8 cellular contexts compared by ENCODE assay signal in the genomic region with DNA sequence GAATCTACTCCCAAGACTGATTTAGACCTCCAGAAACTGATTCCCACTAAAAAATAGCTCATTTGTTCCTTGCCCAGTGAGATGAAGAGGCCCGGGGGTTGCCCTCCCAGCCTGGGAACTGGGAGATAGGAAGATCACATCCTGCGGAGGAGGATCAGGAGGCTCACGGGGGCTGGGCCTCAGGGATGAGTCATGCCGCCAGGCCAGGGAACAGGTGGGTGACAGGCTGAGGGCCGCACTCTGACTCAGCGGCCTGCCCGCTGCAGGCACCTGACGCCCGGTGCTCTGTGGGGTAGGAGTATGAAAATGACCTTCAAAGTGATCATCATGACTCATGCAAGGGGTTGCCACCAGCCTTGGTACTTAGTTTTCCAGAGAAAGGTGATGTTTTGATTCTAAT.
DNase-seq lines count a peak whose midpoint lies in the region; ATAC-seq and TF ChIP-seq lines count a peak whose summit lies in the region.

No MANE protein-coding gene starts in this region.

- POLR2A ChIA-PET in CD8-positive, alpha-beta T cell (lab: Charles Lee) = interaction anchor here (0.8 kb wide), 1 partner anchor 134 kb away, joined by 3 read pairs; no protein-coding TSS in a partner anchor

- H3K4me3 Mint-ChIP-seq in CD8-positive, alpha-beta T cell = no peak overlapping the region
- H3K4me3 Mint-ChIP-seq in activated naive CD4-positive, alpha-beta T cell treated with anti-CD3 and anti-CD28 coated beads for 36 hours = no peak overlapping the region

- no peaks in the 10 kb centered on the region for H3K4me1 ChIP-seq in CD8-positive, alpha-beta T cell (ENCODE audit: insufficient read depth, low read length)
- H3K4me1 ChIP-seq in HUES48 (ENCODE audit: control insufficient read depth, insufficient read depth, low read length) (peaks cover 3% of the 10 kb centered on the region; the same call in 1 of the 2 replicates), lower lobe of right lung (no peaks in the 10 kb centered on the region), heart right ventricle (peaks cover 0 to 10% (median 0%) of the 10 kb centered on the region in 9 donors)

- H3K9me3 Mint-ChIP-seq in CD8-positive, alpha-beta T cell = no peaks in the 10 kb centered on the region
- H3K9me3 Mint-ChIP-seq in activated naive CD4-positive, alpha-beta T cell treated with anti-CD3 and anti-CD28 coated beads for 36 hours = no peaks in the 10 kb centered on the region

- CTCF ChIA-PET in CD8-positive, alpha-beta T cell (lab: Charles Lee) = interaction anchor here (0.9 to 1.2 kb wide), 4 partner anchors 8 to 187 kb away, joined by 3 to 8 read pairs (median 4); no protein-coding TSS in a partner anchor
- CTCF ChIA-PET in activated naive CD4-positive, alpha-beta T cell treated with anti-CD3 and anti-CD28 coated beads for 36 hours (lab: Charles Lee) = interaction anchor here (1.3 to 2.5 kb wide), 2 partner anchors 8 to 220 kb away, joined by 4 to 11 read pairs; no protein-coding TSS in a partner anchor

- intact Hi-C loops in CD8-positive, alpha-beta T cell (cut with DNase I, micrococcal nuclease) = no loop called here
- intact Hi-C loops in activated naive CD4-positive, alpha-beta T cell treated with anti-CD3 and anti-CD28 coated beads for 36 hours (cut with micrococcal nuclease) = loop anchor here (1.0 to 10.0 kb wide), 6 partner anchors 41 to 926 kb away; partner anchors contain the start of gene FIGNL1
- intact Hi-C loops in lower lobe of right lung (cut with DNase I) (no loop called here), heart right ventricle (cut with DNase I) (no loop called here)

- H3K27me3 Mint-ChIP-seq in CD8-positive, alpha-beta T cell (ENCODE audit: low read depth) = no peaks in the 10 kb centered on the region
- H3K27me3 Mint-ChIP-seq in activated naive CD4-positive, alpha-beta T cell treated with anti-CD3 and anti-CD28 coated beads for 36 hours (ENCODE audit: low read depth) = no peaks in the 10 kb centered on the region

- no peaks in the 10 kb centered on the region for H3K27me3 ChIP-seq in CD8-positive, alpha-beta T cell (ENCODE audit: insufficient read depth, low read length)
- H3K27me3 ChIP-seq in HUES48 (ENCODE audit: control insufficient read depth, insufficient read depth, low read length) = no peaks in the 10 kb centered on the region
- peaks cover 4% of the 10 kb centered on the region for H3K27me3 ChIP-seq in lower lobe of right lung (ENCODE audit: low read depth)
- H3K27me3 ChIP-seq in heart right ventricle = peaks cover 0 to 34% (median 6%) of the 10 kb centered on the region in 7 donors

- peak in 4 of 7 experiments; percentile 22 to 53 (median 38) for DNase-seq in CD8-positive, alpha-beta T cell
- DNase-seq in activated naive CD4-positive, alpha-beta T cell treated with anti-CD3 and anti-CD28 coated beads for 36 hours = peak; percentile 83
- DNase-seq in stimulated activated CD8-positive, alpha-beta memory T cell treated with anti-CD3 and anti-CD28 coated beads, Interleukin-12 subunit alpha, Interleukin-12 subunit beta, amount 100 ng/mL, for 4 hours (ENCODE audit: low read depth) = peak; percentile 39
- DNase-seq in lower lobe of right lung (no peak), NK-92 (lab: John Stamatoyannopoulos, UW; ENCODE audit: unreplicated experiment) (no peak), heart right ventricle (no peak)

- H3K9me3 ChIP-seq in CD8-positive, alpha-beta T cell (ENCODE audit: low read length) = no peaks in the 10 kb centered on the region
- H3K9me3 ChIP-seq in HUES48 (ENCODE audit: control insufficient read depth, insufficient read depth, low read length) (no peaks in the 10 kb centered on the region), lower lobe of right lung (no peaks in the 10 kb centered on the region), heart right ventricle (no peaks in the 10 kb centered on the region)

- H3K9ac ChIP-seq in HUES48 (ENCODE audit: low read depth, low read length) = no peak overlapping the region

- WGBS in heart right ventricle, 2 donors = 56 to 57% methylated on average over 9 of the region's 9 CpGs

- no peaks in the 10 kb centered on the region for H3K36me3 ChIP-seq in CD8-positive, alpha-beta T cell (ENCODE audit: insufficient read depth, low read length)
- H3K36me3 ChIP-seq in HUES48 (ENCODE audit: control insufficient read depth, insufficient read depth, low read length) (no peaks in the 10 kb centered on the region), lower lobe of right lung (no peaks in the 10 kb centered on the region), heart right ventricle (no peaks in the 10 kb centered on the region)

- no peaks in the 10 kb centered on the region for H3K36me3 Mint-ChIP-seq in CD8-positive, alpha-beta T cell
- no peaks in the 10 kb centered on the region for H3K36me3 Mint-ChIP-seq in activated naive CD4-positive, alpha-beta T cell treated with anti-CD3 and anti-CD28 coated beads for 36 hours (ENCODE audit: low read depth)

- no peak overlapping the region for H3K4me3 ChIP-seq in CD8-positive, alpha-beta T cell (ENCODE audit: low read depth, low read length)
- H3K4me3 ChIP-seq in HUES48 (ENCODE audit: low read depth, low read length) (no peak overlapping the region), lower lobe of right lung (no peak overlapping the region), heart right ventricle (no peak overlapping the region)

- no peak for TF ChIP-seq CTCF in CD8-positive, alpha-beta T cell (IDR thresholded peaks at IDR 0.05)
- no peak for TF ChIP-seq CTCF in lower lobe of right lung (IDR thresholded peaks at IDR 0.05)
- TF ChIP-seq CTCF in heart right ventricle (IDR thresholded peaks at IDR 0.05) = no peak

- peak; percentile 66 for ATAC-seq in CD8-positive, alpha-beta T cell
- ATAC-seq in GM21515 (IDR thresholded peaks at IDR 0.05; ENCODE audit: unreplicated experiment) (peak; percentile 65), lower lobe of right lung (no peak), heart right ventricle (no peak)

- no peaks in the 10 kb centered on the region for H3K4me1 Mint-ChIP-seq in CD8-positive, alpha-beta T cell (ENCODE audit: low read depth)
- H3K4me1 Mint-ChIP-seq in activated naive CD4-positive, alpha-beta T cell treated with anti-CD3 and anti-CD28 coated beads for 36 hours (ENCODE audit: low read depth) = peaks cover 37% of the 10 kb centered on the region

- no peak overlapping the region for H3K27ac Mint-ChIP-seq in CD8-positive, alpha-beta T cell
- H3K27ac Mint-ChIP-seq in activated naive CD4-positive, alpha-beta T cell treated with anti-CD3 and anti-CD28 coated beads for 36 hours = peak overlapping the region; percentile 52

- H3K27ac ChIP-seq in CD8-positive, alpha-beta T cell (ENCODE audit: low read depth, low read length) = no peak overlapping the region
- H3K27ac ChIP-seq in HUES48 (ENCODE audit: low read depth, low read length) = peak overlapping the region; percentile 55
- H3K27ac ChIP-seq in lower lobe of right lung = no peak overlapping the region
- H3K27ac ChIP-seq in heart right ventricle = no peak overlapping the region

Comparison
In these comparisons a context has a peak if more than half of its experiments do, and no peak if none do; other contexts are left out.
1. ATAC-seq: peak in CD8-positive, alpha-beta T cell (single experiment) and GM21515 (single experiment); none in lower lobe of right lung (0 of 2) and heart right ventricle (0 of 8).
2. DNase-seq: peak in CD8-positive, alpha-beta T cell (4 of 7), activated naive CD4-positive, alpha-beta T cell treated with anti-CD3 and anti-CD28 coated beads for 36 hours (single experiment) and stimulated activated CD8-positive, alpha-beta memory T cell treated with anti-CD3 and anti-CD28 coated beads, Interleukin-12 subunit alpha, Interleukin-12 subunit beta, amount 100 ng/mL, for 4 hours (single experiment); none in lower lobe of right lung (single experiment), NK-92 (single experiment) and heart right ventricle (0 of 2).